Comparison of ENCODE assay signal across 19 cellular contexts in genomic region chr14:105394714-105395537, GRCh38. TPM values are rescaled to one million over a fixed set of nuclear protein-coding genes. Genes with fewer than 3 reads are reported as not detected.
DNase-seq lines count a peak whose midpoint lies in the region; ATAC-seq and TF ChIP-seq lines count a peak whose summit lies in the region.
"Had no signal": no experiment of that assay in that cellular context is flagged by ENCODE, and none has a peak within 500 bp of the region (broad histone marks: within the 10 kb centered on the region; RNA-seq: fewer than 3 reads in every experiment).

No MANE protein-coding gene starts in this region.

- no peak for ATAC-seq in right cardiac atrium
- ATAC-seq in left ventricle myocardium superior: no peak
- ATAC-seq in activated T-cell treated with anti-CD3 and anti-CD28 coated beads, Interleukin-2, amount 50 U/mL, for 4 hours: no peak
- ATAC-seq: A549, Panc1 had no signal

- no peak overlapping the region for H3K27ac Mint-ChIP-seq in chondrocyte (ENCODE audit: unreplicated experiment)
- peak overlapping the region; percentile 83 for H3K27ac Mint-ChIP-seq in nephron progenitor cell
- no peak overlapping the region for H3K27ac Mint-ChIP-seq in endodermal cell
- H3K27ac Mint-ChIP-seq: CD8-positive, alpha-beta memory T cell had no signal

- H3K4me3 ChIP-seq in right cardiac atrium (ENCODE audit: low read length) (no peak overlapping the region), endodermal cell (ENCODE audit: low read length) (no peak overlapping the region)
- H3K4me3 ChIP-seq: A549, GM23248 had no signal

- H3K4me1 ChIP-seq in right cardiac atrium (ENCODE audit: control insufficient read depth, insufficient read depth, low read length) (peaks cover 5% of the 10 kb centered on the region), endodermal cell (ENCODE audit: control insufficient read depth, insufficient read depth, low read length) (no peaks in the 10 kb centered on the region)

- H3K27me3 Mint-ChIP-seq in chondrocyte (ENCODE audit: low read depth) (no peaks in the 10 kb centered on the region), nephron progenitor cell (ENCODE audit: low read depth, poor library complexity) (no peaks in the 10 kb centered on the region), endodermal cell (ENCODE audit: insufficient read depth) (peaks cover 6% of the 10 kb centered on the region)
- H3K27me3 Mint-ChIP-seq in activated T-cell treated with anti-CD3 and anti-CD28 coated beads, Interleukin-2, amount 50 U/mL, for 4 hours (ENCODE audit: low read depth): no peaks in the 10 kb centered on the region
- H3K27me3 Mint-ChIP-seq: CD8-positive, alpha-beta memory T cell had no signal

- intact Hi-C loops in right cardiac atrium (cut with DNase I) (no loop called here), left ventricle myocardium superior (cut with micrococcal nuclease) (no loop called here)

- TF ChIP-seq CTCF in chondrocyte (IDR thresholded peaks at IDR 0.05): no peak
- TF ChIP-seq CTCF in nephron progenitor cell (IDR thresholded peaks at IDR 0.05): no peak
- TF ChIP-seq CTCF in endodermal cell (conservative IDR thresholded peaks at IDR 0.05): no peak

- no peaks in the 10 kb centered on the region for H3K9me3 ChIP-seq in right cardiac atrium (ENCODE audit: control insufficient read depth, low read length)
- peaks cover 10% of the 10 kb centered on the region for H3K9me3 ChIP-seq in endodermal cell (ENCODE audit: control insufficient read depth, low read length)

- DNase-seq in right cardiac atrium: peak in 2 of 3 donors; percentile 45 to 55
- no peak for DNase-seq in left ventricle myocardium superior
- peak; percentile 91 for DNase-seq in chondrocyte (ENCODE audit: low spot score)
- DNase-seq in nephron progenitor cell: no peak
- no peak for DNase-seq in NCI-H510A treated with DMSO at 0.1 percent for 48 hours (lab: John Stamatoyannopoulos, UW)
- DNase-seq in Ammon's horn (ENCODE audit: low spot score): no peak
- DNase-seq in activated T-cell treated with anti-CD3 and anti-CD28 coated beads, Interleukin-2, amount 50 U/mL, for 4 hours: no peak
- no peak for DNase-seq in endodermal cell
- DNase-seq: GF-D8, GM23248, MM.1S, NCI-H1105 treated with DMSO at 0.1 percent for 48 hours, NCI-H1930, NCI-H510A, SHP77 treated with DMSO at 0.1 percent for 48 hours had no signal

- no peak overlapping the region for H3K4me3 Mint-ChIP-seq in chondrocyte (ENCODE audit: unreplicated experiment)
- no peak overlapping the region for H3K4me3 Mint-ChIP-seq in nephron progenitor cell
- H3K4me3 Mint-ChIP-seq in activated T-cell treated with anti-CD3 and anti-CD28 coated beads, Interleukin-2, amount 50 U/mL, for 4 hours: no peak overlapping the region
- no peak overlapping the region for H3K4me3 Mint-ChIP-seq in endodermal cell
- H3K4me3 Mint-ChIP-seq: CD8-positive, alpha-beta memory T cell had no signal

- 84% methylated on average over 25 of the region's 25 CpGs for WGBS in right cardiac atrium
- 91 to 94% methylated on average over 17 to 25 of the region's 25 CpGs for WGBS in endodermal cell (ENCODE audit: insufficient coverage in 1 of 2, insufficient read length in 1 of 2), 2 experiments

- H3K27me3 ChIP-seq in right cardiac atrium (ENCODE audit: control insufficient read depth, insufficient read depth): no peaks in the 10 kb centered on the region
- no peaks in the 10 kb centered on the region for H3K27me3 ChIP-seq in endodermal cell (ENCODE audit: control insufficient read depth, insufficient read depth, low read length, poor library complexity, severe bottlenecking)

- H3K9me3 Mint-ChIP-seq in chondrocyte (ENCODE audit: low read depth) (no peaks in the 10 kb centered on the region), nephron progenitor cell (peaks cover 15% of the 10 kb centered on the region), endodermal cell (peaks cover 15% of the 10 kb centered on the region)
- no peaks in the 10 kb centered on the region for H3K9me3 Mint-ChIP-seq in activated T-cell treated with anti-CD3 and anti-CD28 coated beads, Interleukin-2, amount 50 U/mL, for 4 hours
- H3K9me3 Mint-ChIP-seq: CD8-positive, alpha-beta memory T cell had no signal

- peaks cover 9% of the 10 kb centered on the region for H3K4me1 Mint-ChIP-seq in chondrocyte (ENCODE audit: low read depth)
- H3K4me1 Mint-ChIP-seq in nephron progenitor cell: peaks cover 18% of the 10 kb centered on the region
- peaks cover 19% of the 10 kb centered on the region for H3K4me1 Mint-ChIP-seq in activated T-cell treated with anti-CD3 and anti-CD28 coated beads, Interleukin-2, amount 50 U/mL, for 4 hours (ENCODE audit: low read depth)
- no peaks in the 10 kb centered on the region for H3K4me1 Mint-ChIP-seq in endodermal cell

- H3K36me3 Mint-ChIP-seq in chondrocyte (ENCODE audit: low read depth) (peaks cover 4% of the 10 kb centered on the region), nephron progenitor cell (ENCODE audit: low read depth) (peaks cover 20% of the 10 kb centered on the region), endodermal cell (ENCODE audit: low read depth) (peaks cover 26% of the 10 kb centered on the region)
- H3K36me3 Mint-ChIP-seq in activated T-cell treated with anti-CD3 and anti-CD28 coated beads, Interleukin-2, amount 50 U/mL, for 4 hours (ENCODE audit: insufficient read depth): no peaks in the 10 kb centered on the region

- no peak overlapping the region for H3K9ac ChIP-seq in endodermal cell (ENCODE audit: extremely low read depth, low read length, poor library complexity, severe bottlenecking)
- H3K9ac ChIP-seq: GM23248, KMS-11 had no signal

- H3K36me3 ChIP-seq in endodermal cell (ENCODE audit: control insufficient read depth, insufficient read depth, low read length): peaks cover 10% of the 10 kb centered on the region

- H3K27ac ChIP-seq in right cardiac atrium (ENCODE audit: low read length) (no peak overlapping the region), endodermal cell (ENCODE audit: low read depth, low read length) (no peak overlapping the region)
- H3K27ac ChIP-seq: A549, GM23248, KMS-11 had no signal

RNA-seq across cellular contexts. Expression of gene TEX22, which starts 3.4 kb away (rescaled TPM):
- total RNA-seq in right cardiac atrium (1 to 10 TPM in 2 of 4 donors, under 1 TPM in 2; 0.46 to 1.9 (median 1.00) TPM), left ventricle myocardium superior (1.6 TPM), chondrocyte (0.60 to 2.9 TPM (median 2.2 TPM) in 3 replicates), endodermal cell (1 to 10 TPM; 1.9 to 3.5 TPM)
- polyA plus RNA-seq in right cardiac atrium: 0.05 TPM
- total RNA-seq in activated T-cell treated with anti-CD3 and anti-CD28 coated beads, Interleukin-2, amount 50 U/mL, for 4 hours: 1 to 10 TPM in 2 of 3 donors, under 1 TPM in 1; 0.71 to 1.7 (median 1.2) TPM
- 0.57 TPM for polyA plus RNA-seq in endodermal cell (2013, experiment 1 of 2)
- 1.2 TPM for polyA plus RNA-seq in endodermal cell (2013, experiment 2 of 2)

RNA-seq across cellular contexts. Expression of gene MTA1, which starts 24.7 kb away (rescaled TPM):
- total RNA-seq in right cardiac atrium: 100 to 1,000 TPM; 121 to 179 (median 157) TPM
- polyA plus RNA-seq in right cardiac atrium: 131 TPM
- total RNA-seq in left ventricle myocardium superior: 201 TPM
- 83.6 to 91.9 TPM (median 85.1 TPM) in 3 replicates for total RNA-seq in chondrocyte
- 100 to 1,000 TPM; 154 to 166 (median 154) TPM for total RNA-seq in activated T-cell treated with anti-CD3 and anti-CD28 coated beads, Interleukin-2, amount 50 U/mL, for 4 hours
- total RNA-seq in endodermal cell: 100 to 1,000 TPM; 245 to 246 TPM
- 182 TPM for polyA plus RNA-seq in endodermal cell (2013, experiment 1 of 2)
- polyA plus RNA-seq in endodermal cell (2013, experiment 2 of 2): 153 TPM

Comparison
In these comparisons a context has a peak if more than half of its experiments do, and no peak if none do; other contexts are left out.
1. DNase-seq: peak in right cardiac atrium (2 of 3) and chondrocyte (single experiment); none in left ventricle myocardium superior (single experiment), nephron progenitor cell (single experiment), NCI-H510A treated with DMSO at 0.1 percent for 48 hours (single experiment), Ammon's horn (single experiment), activated T-cell treated with anti-CD3 and anti-CD28 coated beads, Interleukin-2, amount 50 U/mL, for 4 hours (single experiment) and endodermal cell (single experiment).